In the genomic region with DNA sequence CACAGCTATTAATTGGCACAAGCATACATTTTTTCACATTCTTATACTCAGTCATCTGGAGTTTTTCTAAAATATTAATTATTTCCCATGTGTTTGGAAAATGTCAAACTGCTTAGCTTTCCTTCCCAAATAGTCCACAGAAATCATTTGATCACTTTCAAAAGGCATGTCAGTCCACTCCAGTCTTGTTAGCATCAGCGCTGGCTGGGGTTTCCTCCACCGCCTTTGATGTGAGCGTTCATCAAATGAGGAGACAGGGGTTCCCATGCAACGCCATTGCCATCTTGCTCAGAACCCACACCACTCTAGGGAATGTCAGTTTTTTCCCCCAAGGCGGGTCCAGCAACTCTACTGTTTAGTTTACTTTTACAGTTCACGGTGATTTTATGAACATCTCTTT, we compare ENCODE assay signal across 33 cellular contexts. TPM values are rescaled to one million over a fixed set of nuclear protein-coding genes. Genes with fewer than 3 reads are reported as not detected.
"Had no signal": no experiment of that assay in that cellular context is flagged by ENCODE, and none has a peak within 500 bp of the region (broad histone marks: within the 10 kb centered on the region; RNA-seq: fewer than 3 reads in every experiment).

No MANE protein-coding gene starts in this region.

- H3K4me1 ChIP-seq: adrenal gland, body of pancreas, breast epithelium had no signal

- H3K36me3 ChIP-seq: adrenal gland, brain microvascular endothelial cell, breast epithelium had no signal

- DNase-seq: activated B cell treated with CpG ODN at 0.5 μM for 24 hours; activated CD4-positive, alpha-beta memory T cell treated with anti-CD3 and anti-CD28 coated beads, Interleukin-2, amount 10 ng/mL, durations not matched to agents 7 days and 5 days; activated CD4-positive, alpha-beta T cell treated with anti-CD3 and anti-CD28 coated beads for 4 hours; activated CD4-positive, alpha-beta T cell treated with anti-CD3 and anti-CD28 coated beads, Interleukin-2, amount 10 ng/mL, durations not matched to agents 7 days and 5 days; activated CD4-positive, alpha-beta T cell treated with anti-CD3 and anti-CD28 coated beads, Interleukin-2, amount 50 U/mL, for 48 hours; activated CD4-positive, CD25-positive, alpha-beta regulatory T cell treated with anti-CD3 and anti-CD28 coated beads, Interleukin-2, amount 50 U/mL, for 72 hours; activated CD8-positive, alpha-beta memory T cell treated with anti-CD3 and anti-CD28 coated beads for 24 hours; activated CD8-positive, alpha-beta memory T cell treated with anti-CD3 and anti-CD28 coated beads, Interleukin-2, amount 10 ng/mL, durations not matched to agents 7 days and 5 days; activated CD8-positive, alpha-beta memory T cell treated with anti-CD3 and anti-CD28 coated beads, Interleukin-2, amount 50 U/mL, for 48 hours; activated CD8-positive, alpha-beta T cell treated with anti-CD3 and anti-CD28 coated beads, Interleukin-2, amount 10 ng/mL, durations not matched to agents 7 days and 5 days; activated effector memory CD4-positive, alpha-beta T cell treated with Interleukin-2 at 50 U/mL for 16 hours; activated gamma-delta T cell; activated naive CD4-positive, alpha-beta T cell treated with anti-CD3 and anti-CD28 coated beads for 36 hours; activated naive CD4-positive, alpha-beta T cell treated with anti-CD3 and anti-CD28 coated beads, Interleukin-2, amount 50 U/mL, for 16 hours; activated naive CD8-positive, alpha-beta T cell treated with anti-CD3 and anti-CD28 coated beads for 36 hours; activated T-cell treated with anti-CD3 and anti-CD28 coated beads, Interleukin-2, amount 50 U/mL, for 24 hours; activated T-cell treated with anti-CD3 and anti-CD28 coated beads, Interleukin-2, amount 50 U/mL, for 48 hours; adrenal gland; amniotic stem cell; aorta; body of pancreas; brain microvascular endothelial cell; central memory CD4-positive, alpha-beta T cell; SW 1271; T-helper 1 cell; T-helper 2 cell; T-helper 9 cell had no signal

- H3K27ac ChIP-seq: adrenal gland, body of pancreas, brain microvascular endothelial cell, breast epithelium, VCaP had no signal

- H3K9me3 ChIP-seq: adrenal gland, body of pancreas, breast epithelium had no signal

- H3K4me3 ChIP-seq: adrenal gland, body of pancreas, breast epithelium had no signal

RNA-seq across cellular contexts. Expression of a gene that starts 13.1 kb away (rescaled TPM):
- total RNA-seq: activated B cell treated with CpG ODN at 0.5 μM for 24 hours; activated CD4-positive, alpha-beta T cell treated with anti-CD3 and anti-CD28 coated beads, Interleukin-2, amount 10 ng/mL, durations not matched to agents 7 days and 5 days; activated CD8-positive, alpha-beta memory T cell treated with anti-CD3 and anti-CD28 coated beads, Interleukin-2, amount 10 ng/mL, durations not matched to agents 7 days and 5 days; activated CD8-positive, alpha-beta T cell treated with anti-CD3 and anti-CD28 coated beads, Interleukin-2, amount 10 ng/mL, durations not matched to agents 7 days and 5 days; activated naive CD4-positive, alpha-beta T cell treated with anti-CD3 and anti-CD28 coated beads for 36 hours; activated naive CD8-positive, alpha-beta T cell treated with anti-CD3 and anti-CD28 coated beads for 36 hours; activated T-helper 2 cell treated with anti-CD3 and anti-CD28 coated beads, Interferon-gamma antibody, Interleukin-2, Interleukin-4, amounts not matched to agents 10 μg/mL and 5 μg/mL and 100 μg/mL, durations not matched to agents 14 hours and 24 hours and 36 hours; adrenal gland; aorta; astrocyte; body of pancreas; breast epithelium; cardiac septum had no signal

RNA-seq across cellular contexts. Expression of a gene that starts 32.1 kb away (rescaled TPM):
- total RNA-seq: activated B cell treated with CpG ODN at 0.5 μM for 24 hours; activated CD4-positive, alpha-beta memory T cell treated with anti-CD3 and anti-CD28 coated beads, Interleukin-2, amount 10 ng/mL, durations not matched to agents 7 days and 5 days; activated CD4-positive, alpha-beta T cell treated with anti-CD3 and anti-CD28 coated beads, Interleukin-2, amount 10 ng/mL, durations not matched to agents 7 days and 5 days; activated CD8-positive, alpha-beta memory T cell treated with anti-CD3 and anti-CD28 coated beads, Interleukin-2, amount 10 ng/mL, durations not matched to agents 7 days and 5 days; activated CD8-positive, alpha-beta T cell treated with anti-CD3 and anti-CD28 coated beads, Interleukin-2, amount 10 ng/mL, durations not matched to agents 7 days and 5 days; activated naive CD4-positive, alpha-beta T cell treated with anti-CD3 and anti-CD28 coated beads for 36 hours; activated naive CD4-positive, alpha-beta T cell treated with anti-CD3 and anti-CD28 coated beads, Interleukin-2, amount 50 U/mL, for 72 hours; activated naive CD8-positive, alpha-beta T cell treated with anti-CD3 and anti-CD28 coated beads for 36 hours; activated T-helper 2 cell treated with anti-CD3 and anti-CD28 coated beads, Interferon-gamma antibody, Interleukin-2, Interleukin-4, amounts not matched to agents 10 μg/mL and 5 μg/mL and 100 μg/mL, durations not matched to agents 14 hours and 24 hours and 36 hours; adrenal gland; aorta; astrocyte; body of pancreas; breast epithelium; cardiac septum had no signal
